In genomic region chr9:132575005-132575609, GRCh38 we compare ENCODE assay signal across 8 cellular contexts. TPM values are rescaled to one million over a fixed set of nuclear protein-coding genes. Genes with fewer than 3 reads are reported as not detected.
DNase-seq lines count a peak whose midpoint lies in the region; ATAC-seq and TF ChIP-seq lines count a peak whose summit lies in the region.

No MANE protein-coding gene starts in this region.

- H2AFZ ChIP-seq in trophoblast cell (ENCODE audit: insufficient read depth, low read length, poor library complexity), result no peak overlapping the region

- H3K4me2 ChIP-seq in trophoblast cell (ENCODE audit: low read length), result no peak overlapping the region

- no peaks in the 10 kb centered on the region for H3K4me1 ChIP-seq in trophoblast cell (ENCODE audit: control insufficient read depth in 1 of 2, insufficient read depth in 2 of 2, low read length in 2 of 2)

- no peak overlapping the region for H4K91ac ChIP-seq in trophoblast cell (ENCODE audit: low read depth, low read length)

- H3K27me3 ChIP-seq in trophoblast cell (ENCODE audit: insufficient read depth, low read length), result peaks cover 32% of the 10 kb centered on the region

- H3K27ac ChIP-seq in trophoblast cell (ENCODE audit: low read depth, low read length), result no peak overlapping the region

- no peak overlapping the region for H2BK5ac ChIP-seq in trophoblast cell (ENCODE audit: low read depth, low read length, poor library complexity)

- no peak overlapping the region for H4K8ac ChIP-seq in trophoblast cell (ENCODE audit: low read depth, low read length)

- H3K79me1 ChIP-seq in trophoblast cell (ENCODE audit: low read length), result no peaks in the 10 kb centered on the region

- H3K9me3 ChIP-seq in trophoblast cell (ENCODE audit: insufficient read depth, low read depth, low read length), result peaks cover 4% of the 10 kb centered on the region

- no peak overlapping the region for H2AK5ac ChIP-seq in trophoblast cell (ENCODE audit: low read length)

- H3K36me3 ChIP-seq in trophoblast cell (ENCODE audit: control insufficient read depth in 1 of 2, insufficient read depth in 2 of 2, low read length in 2 of 2), result no peaks in the 10 kb centered on the region

- no peak overlapping the region for H3K9ac ChIP-seq in trophoblast cell (ENCODE audit: low read length)

- H3K79me2 ChIP-seq in trophoblast cell (ENCODE audit: control insufficient read depth, insufficient read depth, low read length, poor library complexity), result no peaks in the 10 kb centered on the region

- H4K12ac ChIP-seq in trophoblast cell (ENCODE audit: low read depth, low read length), result no peak overlapping the region

- H3K4ac ChIP-seq in trophoblast cell (ENCODE audit: low read depth, low read length), result no peak overlapping the region

- WGBS in trophoblast cell (ENCODE audit: extremely low coverage, insufficient coverage, insufficient read length), result no CpG with 5 or more reads among the region's 16 CpGs

- H3K14ac ChIP-seq in trophoblast cell (ENCODE audit: low read length), result no peak overlapping the region

- peak; percentile 77 for DNase-seq in COR-L47 (lab: John Stamatoyannopoulos, UW)
- DNase-seq in HFF-Myc (ENCODE audit: extremely low read depth, low read depth), result peak; percentile 43
- peak; percentile 89 for DNase-seq in NCI-H82 (lab: John Stamatoyannopoulos, UW)
- peak; percentile 8 for DNase-seq in activated T-helper 1 cell treated with Interleukin-2 at 50 U/mL for 16 hours (ENCODE audit: low read depth)
- DNase-seq in foreskin melanocyte, result peak; percentile 48
- peak; percentile 41 to 79 for DNase-seq in trophoblast cell

- H2BK12ac ChIP-seq in trophoblast cell (ENCODE audit: low read length), result no peak overlapping the region

- ATAC-seq in HG03565 (IDR thresholded peaks at IDR 0.05; ENCODE audit: unreplicated experiment), result no peak
- ATAC-seq in HG02588 (IDR thresholded peaks at IDR 0.05; ENCODE audit: unreplicated experiment), result no peak

- H3K18ac ChIP-seq in trophoblast cell (ENCODE audit: low read length), result no peak overlapping the region

- H3K23ac ChIP-seq in trophoblast cell (ENCODE audit: low read length), result no peak overlapping the region

- TF ChIP-seq CTCF in HFF-Myc (IDR thresholded peaks at IDR 0.05; ENCODE audit: low read depth, low read length, missing control alignments), result peak; percentile 85

- no peak overlapping the region for H2BK120ac ChIP-seq in trophoblast cell (ENCODE audit: insufficient read depth, low read length, poor library complexity)

- H3K4me3 ChIP-seq in HFF-Myc (replicated peaks; ENCODE audit: low read depth, low read length) (no peak overlapping the region), trophoblast cell (ENCODE audit: low read depth, low read length) (no peak overlapping the region)

RNA-seq across cellular contexts. Expression of gene BARHL1, which starts 7.3 kb away (rescaled TPM):
- polyA plus RNA-seq in trophoblast cell (2013), result not detected in 2 replicates

Comparison
In these comparisons a context has a peak if more than half of its experiments do, and no peak if none do; other contexts are left out.
1. DNase-seq: peak in every context shown above with its lines; median percentile 89 in NCI-H82; 77 in COR-L47; 60 in trophoblast cell; 48 in foreskin melanocyte; 43 in HFF-Myc; 8 in activated T-helper 1 cell treated with Interleukin-2 at 50 U/mL for 16 hours.